8 cellular contexts compared by ENCODE assay signal in the genomic region with DNA sequence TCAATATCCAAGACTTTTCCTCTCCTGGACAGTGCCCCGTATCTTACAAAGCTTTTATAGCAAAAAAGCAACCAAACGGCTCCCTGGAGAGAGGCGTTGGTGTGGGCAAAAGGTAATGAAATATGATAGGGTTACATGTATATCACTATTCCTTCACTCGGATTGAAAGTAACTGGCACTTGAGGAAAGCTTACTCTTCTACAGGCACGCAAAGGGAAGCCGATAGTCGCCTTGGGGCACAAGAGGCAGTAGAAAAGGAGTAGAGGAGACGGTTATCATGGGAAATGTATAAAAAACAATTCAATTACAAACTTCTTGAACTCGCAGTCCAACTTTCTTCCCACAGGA. TPM values are rescaled to one million over a fixed set of nuclear protein-coding genes. Genes with fewer than 3 reads are reported as not detected.
DNase-seq lines count a peak whose midpoint lies in the region; ATAC-seq, FAIRE-seq and TF ChIP-seq lines count a peak whose summit lies in the region.

No MANE protein-coding gene starts in this region.

- intact Hi-C loops in adrenal gland (cut with DNase I) (no loop called here), HepG2 (cut with micrococcal nuclease; ENCODE audit: unreplicated experiment) (no loop called here)

- no peak for TF ChIP-seq RAD21 in HepG2 (CRISPR knock-in tag; IDR thresholded peaks at IDR 0.05)

- no peaks in the 10 kb centered on the region for H3K9me3 Mint-ChIP-seq in activated naive CD4-positive, alpha-beta T cell treated with anti-CD3 and anti-CD28 coated beads, Interleukin-2, amount 50 U/mL, for 24 hours

- H3K4me1 ChIP-seq in adrenal gland (replicated peaks in 1 of 2): peaks cover 13 to 29% of the 10 kb centered on the region in 2 donors
- peaks cover 58% of the 10 kb centered on the region for H3K4me1 ChIP-seq in HepG2 (ENCODE audit: insufficient read depth, low read length)
- peaks cover 22 to 43% (median 39%) of the 10 kb centered on the region in 4 donors for H3K4me1 ChIP-seq in upper lobe of left lung

- no peak for TF ChIP-seq EP300 in HepG2 (IDR thresholded peaks at IDR 0.05; ENCODE audit: low read depth in 2 of 2, low read length in 2 of 2)
- TF ChIP-seq EP300 in HepG2 (CRISPR knock-in tag; IDR thresholded peaks at IDR 0.05; ENCODE audit: borderline replicate concordance): no peak
- TF ChIP-seq EP300 in upper lobe of left lung (IDR thresholded peaks at IDR 0.05): no peak

- H4K20me1 ChIP-seq in HepG2 (ENCODE audit: insufficient read depth, low read length): no peaks in the 10 kb centered on the region

- CTCF ChIA-PET in HepG2 (lab: Yijun Ruan, JAX; ENCODE audit: low intra/inter-chr PET ratio, low total read pairs): no interaction called here

- H3K36me3 ChIP-seq in adrenal gland (replicated peaks in 1 of 2) (peaks cover 0 to 29% of the 10 kb centered on the region in 2 donors), HepG2 (replicated peaks in 1 of 2; ENCODE audit: control insufficient read depth in 1 of 2, insufficient read depth in 2 of 2, low read length in 2 of 2) (peaks cover 4 to 11% of the 10 kb centered on the region in 2 experiments), upper lobe of left lung (peaks cover 0 to 30% (median 14%) of the 10 kb centered on the region in 4 donors)

- ATAC-seq in HepG2 (no peak), upper lobe of left lung (ENCODE audit: low FRiP score in 2 of 2) (no peak), HG03520 (IDR thresholded peaks at IDR 0.05; ENCODE audit: unreplicated experiment) (no peak)

- in situ Hi-C loops in HepG2 (cut with HindIII; ENCODE audit: extremely low pct_ligation_motif_present, low pct_unique_long_range_greater_than_20kb): no loop called here

- TF ChIP-seq POLR2A in adrenal gland (IDR thresholded peaks at IDR 0.05) (no peak), HepG2 (IDR thresholded peaks at IDR 0.05; ENCODE audit: insufficient read depth in 1 of 2, low read depth in 2 of 2, low read length in 2 of 2) (no peak), upper lobe of left lung (IDR thresholded peaks at IDR 0.05) (no peak)

- WGBS in adrenal gland, 4 donors: 3 to 6% (median 4%) methylated on average over 9 of the region's 9 CpGs
- WGBS in HepG2 (ENCODE audit: low lambda C conversion rate): 7% methylated on average over 9 of the region's 9 CpGs
- 7% methylated on average over 9 of the region's 9 CpGs for WGBS in upper lobe of left lung, 2 donors

- H3K79me2 ChIP-seq in HepG2 (ENCODE audit: insufficient read depth, low read length): peaks cover 50% of the 10 kb centered on the region

- peak overlapping the region; percentile 83 for H3K9ac ChIP-seq in HepG2 (ENCODE audit: insufficient read depth, low read depth, low read length)

- peak overlapping the region; percentile 99 for H3K27ac Mint-ChIP-seq in activated naive CD4-positive, alpha-beta T cell treated with anti-CD3 and anti-CD28 coated beads, Interleukin-2, amount 50 U/mL, for 24 hours

- POLR2A ChIA-PET in HepG2 (lab: Yijun Ruan, JAX): interaction anchor here (1.2 to 3.5 kb wide), 8 partner anchors 9 to 297 kb away, joined by 3 to 53 read pairs (median 5); a partner anchor contains a TSS

- H3K4me3 ChIP-seq in adrenal gland (peak overlapping the region in 3 of 4 donors; percentile 49 to 81 (median 55)), HepG2 (replicated peaks in 1 of 3; ENCODE audit: insufficient read depth in 1 of 3, low read depth in 2 of 3, low read length in 3 of 3) (peak overlapping the region; percentile 84 to 95 (median 88)), upper lobe of left lung (peak overlapping the region; percentile 32 to 94 (median 81))

- DNase-seq in activated naive CD4-positive, alpha-beta T cell treated with anti-CD3 and anti-CD28 coated beads, Interleukin-2, amount 50 U/mL, for 16 hours: no peak
- DNase-seq in adrenal gland: no peak
- no peak for DNase-seq in HepG2 (ENCODE audit: low spot score)
- DNase-seq in upper lobe of left lung: no peak
- DNase-seq in SKM-1 (lab: John Stamatoyannopoulos, UW; ENCODE audit: unreplicated experiment): no peak
- no peak for DNase-seq in HK-2 (ENCODE audit: unreplicated experiment)

- BruUV-seq in HepG2 (replicated peaks; lab: Mats Ljungman, UMichigan): TSS peak; percentile 54

- H3K27me3 Mint-ChIP-seq in activated naive CD4-positive, alpha-beta T cell treated with anti-CD3 and anti-CD28 coated beads, Interleukin-2, amount 50 U/mL, for 24 hours: no peaks in the 10 kb centered on the region

- peaks cover 68% of the 10 kb centered on the region for H3K4me1 Mint-ChIP-seq in activated naive CD4-positive, alpha-beta T cell treated with anti-CD3 and anti-CD28 coated beads, Interleukin-2, amount 50 U/mL, for 24 hours

- peaks cover 6% of the 10 kb centered on the region for H3K36me3 Mint-ChIP-seq in activated naive CD4-positive, alpha-beta T cell treated with anti-CD3 and anti-CD28 coated beads, Interleukin-2, amount 50 U/mL, for 24 hours

- no peak for TF ChIP-seq CTCF in adrenal gland (IDR thresholded peaks at IDR 0.05)
- TF ChIP-seq CTCF in HepG2 (CRISPR knock-in tag; IDR thresholded peaks at IDR 0.05): no peak
- TF ChIP-seq CTCF in upper lobe of left lung (IDR thresholded peaks at IDR 0.05): no peak

- peak overlapping the region; percentile 97 for H3K4me3 Mint-ChIP-seq in activated naive CD4-positive, alpha-beta T cell treated with anti-CD3 and anti-CD28 coated beads, Interleukin-2, amount 50 U/mL, for 24 hours

- FAIRE-seq in HepG2 (lab: Jason Lieb, UNC): no peak

- H3K4me2 ChIP-seq in HepG2 (ENCODE audit: low read depth, low read length): peak overlapping the region; percentile 74

- H3K27me3 ChIP-seq in adrenal gland (no peaks in the 10 kb centered on the region), HepG2 (ENCODE audit: control insufficient read depth in 1 of 2, insufficient read depth in 2 of 2, low read length in 2 of 2) (no peaks in the 10 kb centered on the region), upper lobe of left lung (no peaks in the 10 kb centered on the region)

- no peaks in the 10 kb centered on the region for H3K9me3 ChIP-seq in adrenal gland (replicated peaks in 1 of 3)
- H3K9me3 ChIP-seq in HepG2 (ENCODE audit: low read length): no peaks in the 10 kb centered on the region
- H3K9me3 ChIP-seq in upper lobe of left lung: no peaks in the 10 kb centered on the region

- H2AFZ ChIP-seq in HepG2 (ENCODE audit: low read length): no peak overlapping the region

- H3K27ac ChIP-seq in adrenal gland (peak overlapping the region; percentile 82 to 92 (median 92)), HepG2 (ENCODE audit: extremely low read length, insufficient read depth, low read length) (peak overlapping the region; percentile 87), upper lobe of left lung (peak overlapping the region; percentile 95 to 98 (median 97))

RNA-seq across cellular contexts. Expression of a gene that starts 1.1 kb away (rescaled TPM):
- total RNA-seq in adrenal gland (10 to 100 TPM; 44.2 to 91.2 (median 59.0) TPM), HepG2 (2016; rRNA removed; fragmentation: Illumina TruSeq; extraction: Trizol) (28.5 and 33.9 TPM in 2 replicates), upper lobe of left lung (100 to 1,000 TPM in 5 of 6 donors, 10 to 100 TPM in 1; 96.4 to 175 (median 133) TPM)
- polyA plus RNA-seq in adrenal gland (10 to 100 TPM; 30.4 to 35.3 (median 35.0) TPM), HepG2 (2011; rRNA removed) (25.1 and 33.2 TPM in 2 replicates)
- 16.5 and 21.3 TPM in 2 replicates for total RNA-seq in HepG2 (2016; cell fraction: cytosol; rRNA removed; fragmentation: Illumina TruSeq; extraction: Trizol; ENCODE audit: low read depth)
- 24.1 and 31.9 TPM in 2 replicates for total RNA-seq in HepG2 (2016; cell fraction: insoluble cytoplasmic fraction; rRNA removed; fragmentation: Illumina TruSeq; extraction: Trizol)
- 20.9 and 21.2 TPM in 2 replicates for total RNA-seq in HepG2 (2016; cell fraction: membrane; rRNA removed; fragmentation: Illumina TruSeq; extraction: Trizol)
- total RNA-seq in HepG2 (2016; cell fraction: nucleus; rRNA removed; fragmentation: Illumina TruSeq; extraction: Trizol): 95.2 and 104 TPM in 2 replicates
- polyA plus RNA-seq in HepG2 (2011; cell fraction: cytosol; rRNA removed): 18.7 and 25.7 TPM in 2 replicates
- 126 and 140 TPM in 2 replicates for polyA plus RNA-seq in HepG2 (2011; cell fraction: nucleus; rRNA removed)
- 45.7 and 49.8 TPM in 2 replicates for polyA plus RNA-seq in HepG2 (2012)
- 5.1 and 6.3 TPM in 2 replicates for polyA plus RNA-seq in HepG2 (2016; cell fraction: cytosol; fragmentation: Illumina TruSeq; extraction: Trizol; ENCODE audit: low read depth)
- 24.9 and 33.0 TPM in 2 replicates for polyA plus RNA-seq in HepG2 (2016; cell fraction: insoluble cytoplasmic fraction; fragmentation: Illumina TruSeq; extraction: Trizol; ENCODE audit: low read depth)
- polyA plus RNA-seq in HepG2 (2016; cell fraction: membrane; fragmentation: Illumina TruSeq; extraction: Trizol; ENCODE audit: low read depth): 7.9 and 10.1 TPM in 2 replicates
- polyA plus RNA-seq in HepG2 (2016; cell fraction: nucleus; fragmentation: Illumina TruSeq; extraction: Trizol; ENCODE audit: insufficient read depth, low read depth): 123 and 124 TPM in 2 replicates
- polyA minus RNA-seq in HepG2 (2011; rRNA and poly(A)+ RNA removed; ENCODE audit: low replicate concordance): 105 and 207 TPM in 2 replicates
- 30.1 and 34.9 TPM in 2 replicates for polyA minus RNA-seq in HepG2 (2011; cell fraction: cytosol; rRNA and poly(A)+ RNA removed)
- 129 and 140 TPM in 2 replicates for polyA minus RNA-seq in HepG2 (2011; cell fraction: nucleus; rRNA and poly(A)+ RNA removed)

RNA-seq across cellular contexts. Expression of a gene that starts 19.0 kb away (rescaled TPM):
- total RNA-seq in adrenal gland (100 to 1,000 TPM in 1 of 8 donors, 10 to 100 TPM in 7; 53.1 to 101 (median 79.3) TPM), HepG2 (2016; rRNA removed; fragmentation: Illumina TruSeq; extraction: Trizol) (83.9 and 84.0 TPM in 2 replicates), upper lobe of left lung (10 to 100 TPM; 37.2 to 76.5 (median 47.6) TPM)
- polyA plus RNA-seq in adrenal gland (10 to 100 TPM; 68.7 to 92.3 (median 84.9) TPM), HepG2 (2011; rRNA removed) (90.0 and 94.1 TPM in 2 replicates)
- 89.0 and 95.8 TPM in 2 replicates for total RNA-seq in HepG2 (2016; cell fraction: cytosol; rRNA removed; fragmentation: Illumina TruSeq; extraction: Trizol; ENCODE audit: low read depth)
- total RNA-seq in HepG2 (2016; cell fraction: insoluble cytoplasmic fraction; rRNA removed; fragmentation: Illumina TruSeq; extraction: Trizol): 75.9 and 87.3 TPM in 2 replicates
- 136 and 149 TPM in 2 replicates for total RNA-seq in HepG2 (2016; cell fraction: membrane; rRNA removed; fragmentation: Illumina TruSeq; extraction: Trizol)
- 60.2 and 60.8 TPM in 2 replicates for total RNA-seq in HepG2 (2016; cell fraction: nucleus; rRNA removed; fragmentation: Illumina TruSeq; extraction: Trizol)
- 84.3 and 85.4 TPM in 2 replicates for polyA plus RNA-seq in HepG2 (2011; cell fraction: cytosol; rRNA removed)
- polyA plus RNA-seq in HepG2 (2011; cell fraction: nucleus; rRNA removed): 161 and 166 TPM in 2 replicates
- polyA plus RNA-seq in HepG2 (2012): 55.1 and 57.0 TPM in 2 replicates
- 93.9 and 113 TPM in 2 replicates for polyA plus RNA-seq in HepG2 (2016; cell fraction: cytosol; fragmentation: Illumina TruSeq; extraction: Trizol; ENCODE audit: low read depth)
- 80.8 and 88.3 TPM in 2 replicates for polyA plus RNA-seq in HepG2 (2016; cell fraction: insoluble cytoplasmic fraction; fragmentation: Illumina TruSeq; extraction: Trizol; ENCODE audit: low read depth)
- polyA plus RNA-seq in HepG2 (2016; cell fraction: membrane; fragmentation: Illumina TruSeq; extraction: Trizol; ENCODE audit: low read depth): 128 and 150 TPM in 2 replicates
- polyA plus RNA-seq in HepG2 (2016; cell fraction: nucleus; fragmentation: Illumina TruSeq; extraction: Trizol; ENCODE audit: insufficient read depth, low read depth): 126 and 133 TPM in 2 replicates
- polyA minus RNA-seq in HepG2 (2011; rRNA and poly(A)+ RNA removed; ENCODE audit: low replicate concordance): 103 and 109 TPM in 2 replicates
- 38.4 TPM in 2 replicates for polyA minus RNA-seq in HepG2 (2011; cell fraction: cytosol; rRNA and poly(A)+ RNA removed)
- polyA minus RNA-seq in HepG2 (2011; cell fraction: nucleus; rRNA and poly(A)+ RNA removed): 73.1 TPM in 2 replicates

RNA-seq across cellular contexts. Expression of a gene that starts 19.1 kb away (rescaled TPM):
- total RNA-seq in adrenal gland (10 to 100 TPM in 2 of 8 donors, 1 to 10 TPM in 6; 5.4 to 13.2 (median 7.7) TPM), HepG2 (2016; rRNA removed; fragmentation: Illumina TruSeq; extraction: Trizol) (5.2 and 8.3 TPM in 2 replicates), upper lobe of left lung (1 to 10 TPM; 2.6 to 9.4 (median 6.5) TPM)
- polyA plus RNA-seq in adrenal gland (10 to 100 TPM in 2 of 3 donors, 1 to 10 TPM in 1; 2.3 to 37.6 (median 17.4) TPM), HepG2 (2011; rRNA removed) (6.4 and 9.9 TPM in 2 replicates)
- 4.3 and 4.9 TPM in 2 replicates for total RNA-seq in HepG2 (2016; cell fraction: cytosol; rRNA removed; fragmentation: Illumina TruSeq; extraction: Trizol; ENCODE audit: low read depth)
- 5.4 and 6.7 TPM in 2 replicates for total RNA-seq in HepG2 (2016; cell fraction: insoluble cytoplasmic fraction; rRNA removed; fragmentation: Illumina TruSeq; extraction: Trizol)
- 9.5 and 10.1 TPM in 2 replicates for total RNA-seq in HepG2 (2016; cell fraction: membrane; rRNA removed; fragmentation: Illumina TruSeq; extraction: Trizol)
- total RNA-seq in HepG2 (2016; cell fraction: nucleus; rRNA removed; fragmentation: Illumina TruSeq; extraction: Trizol): 6.6 and 7.9 TPM in 2 replicates
- 6.7 and 9.8 TPM in 2 replicates for polyA plus RNA-seq in HepG2 (2011; cell fraction: cytosol; rRNA removed)
- 46.2 and 47.3 TPM in 2 replicates for polyA plus RNA-seq in HepG2 (2011; cell fraction: nucleus; rRNA removed)
- 2.0 and 3.6 TPM in 2 replicates for polyA plus RNA-seq in HepG2 (2012)
- polyA plus RNA-seq in HepG2 (2016; cell fraction: cytosol; fragmentation: Illumina TruSeq; extraction: Trizol; ENCODE audit: low read depth): 5.7 and 6.7 TPM in 2 replicates
- polyA plus RNA-seq in HepG2 (2016; cell fraction: insoluble cytoplasmic fraction; fragmentation: Illumina TruSeq; extraction: Trizol; ENCODE audit: low read depth): 5.5 and 6.8 TPM in 2 replicates
- polyA plus RNA-seq in HepG2 (2016; cell fraction: membrane; fragmentation: Illumina TruSeq; extraction: Trizol; ENCODE audit: low read depth): 10.5 and 11.3 TPM in 2 replicates
- 21.1 and 22.8 TPM in 2 replicates for polyA plus RNA-seq in HepG2 (2016; cell fraction: nucleus; fragmentation: Illumina TruSeq; extraction: Trizol; ENCODE audit: insufficient read depth, low read depth)
- 0.84 and 5.2 TPM in 2 replicates for polyA minus RNA-seq in HepG2 (2011; rRNA and poly(A)+ RNA removed; ENCODE audit: low replicate concordance)
- polyA minus RNA-seq in HepG2 (2011; cell fraction: cytosol; rRNA and poly(A)+ RNA removed): 1.8 and 2.8 TPM in 2 replicates
- polyA minus RNA-seq in HepG2 (2011; cell fraction: nucleus; rRNA and poly(A)+ RNA removed): 7.8 and 10.2 TPM in 2 replicates

RNA-seq across cellular contexts. Expression of a gene that starts 33.6 kb away (rescaled TPM):
- total RNA-seq in adrenal gland (10 to 100 TPM in 6 of 8 donors, 1 to 10 TPM in 2; 5.0 to 29.1 (median 16.9) TPM), HepG2 (2016; rRNA removed; fragmentation: Illumina TruSeq; extraction: Trizol) (3.6 and 5.5 TPM in 2 replicates), upper lobe of left lung (100 to 1,000 TPM in 1 of 6 donors, 10 to 100 TPM in 5; 10.2 to 106 (median 32.7) TPM)
- polyA plus RNA-seq in adrenal gland (10 to 100 TPM in 2 of 3 donors, 1 to 10 TPM in 1; 3.7 to 53.9 (median 23.6) TPM), HepG2 (2011; rRNA removed) (15.4 and 20.7 TPM in 2 replicates)
- total RNA-seq in HepG2 (2016; cell fraction: cytosol; rRNA removed; fragmentation: Illumina TruSeq; extraction: Trizol; ENCODE audit: low read depth): 1.8 and 2.5 TPM in 2 replicates
- 3.8 and 9.1 TPM in 2 replicates for total RNA-seq in HepG2 (2016; cell fraction: insoluble cytoplasmic fraction; rRNA removed; fragmentation: Illumina TruSeq; extraction: Trizol)
- 1.0 and 1.4 TPM in 2 replicates for total RNA-seq in HepG2 (2016; cell fraction: membrane; rRNA removed; fragmentation: Illumina TruSeq; extraction: Trizol)
- 11.4 and 14.4 TPM in 2 replicates for total RNA-seq in HepG2 (2016; cell fraction: nucleus; rRNA removed; fragmentation: Illumina TruSeq; extraction: Trizol)
- 5.5 and 7.5 TPM in 2 replicates for polyA plus RNA-seq in HepG2 (2011; cell fraction: cytosol; rRNA removed)
- 160 and 175 TPM in 2 replicates for polyA plus RNA-seq in HepG2 (2011; cell fraction: nucleus; rRNA removed)
- polyA plus RNA-seq in HepG2 (2012): 10.0 and 11.9 TPM in 2 replicates
- 0.36 and 0.44 TPM in 2 replicates for polyA plus RNA-seq in HepG2 (2016; cell fraction: cytosol; fragmentation: Illumina TruSeq; extraction: Trizol; ENCODE audit: low read depth)
- polyA plus RNA-seq in HepG2 (2016; cell fraction: insoluble cytoplasmic fraction; fragmentation: Illumina TruSeq; extraction: Trizol; ENCODE audit: low read depth): 2.3 and 3.2 TPM in 2 replicates
- 0.33 and 0.88 TPM in 2 replicates for polyA plus RNA-seq in HepG2 (2016; cell fraction: membrane; fragmentation: Illumina TruSeq; extraction: Trizol; ENCODE audit: low read depth)
- 29.0 and 35.7 TPM in 2 replicates for polyA plus RNA-seq in HepG2 (2016; cell fraction: nucleus; fragmentation: Illumina TruSeq; extraction: Trizol; ENCODE audit: insufficient read depth, low read depth)
- polyA minus RNA-seq in HepG2 (2011; rRNA and poly(A)+ RNA removed; ENCODE audit: low replicate concordance): 7.2 and 9.9 TPM in 2 replicates
- 4.6 and 5.0 TPM in 2 replicates for polyA minus RNA-seq in HepG2 (2011; cell fraction: cytosol; rRNA and poly(A)+ RNA removed)
- 29.2 and 32.2 TPM in 2 replicates for polyA minus RNA-seq in HepG2 (2011; cell fraction: nucleus; rRNA and poly(A)+ RNA removed)
